Comparison of ENCODE assay signal across 24 cellular contexts in the genomic region with DNA sequence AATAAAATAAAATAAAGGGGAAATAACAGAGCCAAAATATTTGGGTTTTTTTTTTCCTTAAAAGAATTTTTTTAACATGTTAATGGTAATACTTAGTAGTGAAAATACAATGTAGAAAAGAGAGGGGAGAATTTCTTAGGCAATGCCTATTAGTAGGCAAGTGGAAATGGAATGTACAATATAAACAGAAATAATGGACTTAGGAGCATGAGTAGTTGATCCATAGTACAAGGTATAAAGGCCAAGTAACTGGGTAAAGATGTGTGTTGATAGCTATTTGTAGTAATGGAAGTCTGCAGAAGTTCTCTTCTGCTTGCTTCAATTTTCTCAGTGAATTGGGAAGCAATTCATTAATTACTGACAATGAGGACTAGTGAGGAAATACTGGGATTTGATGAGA.
"Had no signal": no experiment of that assay in that cellular context is flagged by ENCODE, and none has a peak within 500 bp of the region (broad histone marks: within the 10 kb centered on the region; RNA-seq: fewer than 3 reads in every experiment).

No MANE protein-coding gene starts in this region.

- H3K4me3 Mint-ChIP-seq: immature natural killer cell; naive thymus-derived CD4-positive, alpha-beta T cell; natural killer cell treated with Interleukin-12 subunit alpha and Interleukin-12 subunit beta and Interleukin-15 and Interleukin-18, amount 100 ng/mL, for 72 hours; stimulated activated effector memory CD8-positive, alpha-beta T cell treated with anti-CD3 and anti-CD28 coated beads, Interleukin-12 subunit alpha, Interleukin-12 subunit beta, amount 100 ng/mL, for 72 hours; stimulated activated naive CD8-positive, alpha-beta T cell treated with anti-CD3 and anti-CD28 coated beads, Interleukin-15, Interleukin-2, amounts not matched to agents 100 ng/mL and 50 ng/mL, for 24 hours; type B pancreatic cell had no signal

- DNase-seq: heart left ventricle; hypothalamus; immature natural killer cell; islet precursor cell; left ventricle myocardium superior; lower lobe of right lung; mammary epithelial cell; midbrain; mucosa of descending colon; naive thymus-derived CD4-positive, alpha-beta T cell; ovary; spleen; stimulated activated CD4-positive, alpha-beta T cell treated with anti-CD3 and anti-CD28 coated beads, Interleukin-4, amount 100 ng/mL, for 24 hours; stimulated activated naive CD4-positive, alpha-beta T cell; uterus had no signal

- H3K27ac Mint-ChIP-seq: immature natural killer cell; naive thymus-derived CD4-positive, alpha-beta T cell; natural killer cell treated with Interleukin-12 subunit alpha and Interleukin-12 subunit beta and Interleukin-15 and Interleukin-18, amount 100 ng/mL, for 72 hours; progenitor cell of endocrine pancreas; stimulated activated effector memory CD8-positive, alpha-beta T cell treated with anti-CD3 and anti-CD28 coated beads, Interleukin-12 subunit alpha, Interleukin-12 subunit beta, amount 100 ng/mL, for 72 hours; stimulated activated naive CD8-positive, alpha-beta T cell treated with anti-CD3 and anti-CD28 coated beads, Interleukin-15, Interleukin-2, amounts not matched to agents 100 ng/mL and 50 ng/mL, for 24 hours; type B pancreatic cell had no signal

- H3K4me3 ChIP-seq: heart left ventricle, lower lobe of right lung, mucosa of descending colon, ovary, right atrium auricular region, skin epidermis, spleen, tibial nerve, uterus had no signal

- H3K9me3 Mint-ChIP-seq: immature natural killer cell; naive thymus-derived CD4-positive, alpha-beta T cell; natural killer cell treated with Interleukin-12 subunit alpha and Interleukin-12 subunit beta and Interleukin-15 and Interleukin-18, amount 100 ng/mL, for 72 hours; stimulated activated effector memory CD8-positive, alpha-beta T cell treated with anti-CD3 and anti-CD28 coated beads, Interleukin-12 subunit alpha, Interleukin-12 subunit beta, amount 100 ng/mL, for 72 hours; stimulated activated naive CD8-positive, alpha-beta T cell treated with anti-CD3 and anti-CD28 coated beads, Interleukin-15, Interleukin-2, amounts not matched to agents 100 ng/mL and 50 ng/mL, for 24 hours; type B pancreatic cell had no signal

- H3K4me1 Mint-ChIP-seq: immature natural killer cell; stimulated activated effector memory CD8-positive, alpha-beta T cell treated with anti-CD3 and anti-CD28 coated beads, Interleukin-12 subunit alpha, Interleukin-12 subunit beta, amount 100 ng/mL, for 72 hours had no signal

- H3K9me3 ChIP-seq: heart left ventricle, lower lobe of right lung, mucosa of descending colon, ovary, right atrium auricular region, spleen, tibial nerve, uterus had no signal

- H3K27ac ChIP-seq: heart left ventricle, lower lobe of right lung, ovary, right atrium auricular region, skin epidermis, spleen, tibial nerve, uterus had no signal

- H3K4me1 ChIP-seq: heart left ventricle, lower lobe of right lung, right atrium auricular region, spleen, tibial nerve, uterus had no signal

- ATAC-seq: heart left ventricle; left ventricle myocardium superior; lower lobe of right lung; mucosa of descending colon; naive thymus-derived CD4-positive, alpha-beta T cell; natural killer cell treated with Interleukin-12 subunit alpha and Interleukin-12 subunit beta and Interleukin-15 and Interleukin-18, amount 100 ng/mL, for 72 hours; sciatic nerve; stimulated activated effector memory CD8-positive, alpha-beta T cell treated with anti-CD3 and anti-CD28 coated beads, Interleukin-12 subunit alpha, Interleukin-12 subunit beta, amount 100 ng/mL, for 72 hours had no signal

- H3K36me3 ChIP-seq: lower lobe of right lung, ovary, right atrium auricular region, tibial nerve, uterus had no signal

- H3K27me3 Mint-ChIP-seq: naive thymus-derived CD4-positive, alpha-beta T cell; natural killer cell treated with Interleukin-12 subunit alpha and Interleukin-12 subunit beta and Interleukin-15 and Interleukin-18, amount 100 ng/mL, for 72 hours; progenitor cell of endocrine pancreas; stimulated activated naive CD8-positive, alpha-beta T cell treated with anti-CD3 and anti-CD28 coated beads, Interleukin-15, Interleukin-2, amounts not matched to agents 100 ng/mL and 50 ng/mL, for 24 hours; type B pancreatic cell had no signal

- H3K36me3 Mint-ChIP-seq: natural killer cell treated with Interleukin-12 subunit alpha and Interleukin-12 subunit beta and Interleukin-15 and Interleukin-18, amount 100 ng/mL, for 72 hours; stimulated activated effector memory CD8-positive, alpha-beta T cell treated with anti-CD3 and anti-CD28 coated beads, Interleukin-12 subunit alpha, Interleukin-12 subunit beta, amount 100 ng/mL, for 72 hours; type B pancreatic cell had no signal

- H3K27me3 ChIP-seq: heart left ventricle, ovary, right atrium auricular region, spleen, tibial nerve, uterus had no signal
